Comparison of ENCODE assay signal across 1 cellular context in genomic region chr12:48924617-48925217, GRCh38.
TF ChIP-seq lines count a peak whose summit lies in the region.

No MANE protein-coding gene starts in this region.

TF ChIP-seq in WTC11, 78 proteins besides CTCF, POLR2A, EP300 and RAD21 (continued from another document):
- TF ChIP-seq ZNF423 (CRISPR knock-in tag; IDR thresholded peaks at IDR 0.05) = peak; percentile 59
- no peak for TF ChIP-seq ZBTB21 (CRISPR knock-in tag; IDR thresholded peaks at IDR 0.05; ENCODE audit: borderline replicate concordance)
- 0 out of 2 replicates have a peak, but pooled peaks have one; percentile 5 for TF ChIP-seq AFF4 (CRISPR knock-in tag; IDR thresholded peaks at IDR 0.05; ENCODE audit: borderline replicate concordance)
- peak; percentile 54; the same call in 1 of the 2 replicates for TF ChIP-seq USF1 (CRISPR knock-in tag; IDR thresholded peaks at IDR 0.05)
TF ChIP-seq in WTC11: peak in this region for 10.
